In genomic region chr11:74221816-74222215, GRCh38 we compare ENCODE assay signal across 1 cellular context.
TF ChIP-seq lines count a peak whose summit lies in the region.

No MANE protein-coding gene starts in this region.

TF ChIP-seq in IMR-90, 13 proteins besides CTCF, POLR2A, EP300 and RAD21 (continued from another document):
- TF ChIP-seq SMC3 (IDR thresholded peaks at IDR 0.05; ENCODE audit: low read depth, low read length) (no peak), NFE2L2 (IDR thresholded peaks at IDR 0.05; ENCODE audit: low read depth, low read length) (no peak), CHD1 (IDR thresholded peaks at IDR 0.05; ENCODE audit: low read depth, low read length) (no peak), FOS (IDR thresholded peaks at IDR 0.05; ENCODE audit: low read depth, low read length) (no peak)
